Comparison of ENCODE assay signal across 20 cellular contexts in the genomic region with DNA sequence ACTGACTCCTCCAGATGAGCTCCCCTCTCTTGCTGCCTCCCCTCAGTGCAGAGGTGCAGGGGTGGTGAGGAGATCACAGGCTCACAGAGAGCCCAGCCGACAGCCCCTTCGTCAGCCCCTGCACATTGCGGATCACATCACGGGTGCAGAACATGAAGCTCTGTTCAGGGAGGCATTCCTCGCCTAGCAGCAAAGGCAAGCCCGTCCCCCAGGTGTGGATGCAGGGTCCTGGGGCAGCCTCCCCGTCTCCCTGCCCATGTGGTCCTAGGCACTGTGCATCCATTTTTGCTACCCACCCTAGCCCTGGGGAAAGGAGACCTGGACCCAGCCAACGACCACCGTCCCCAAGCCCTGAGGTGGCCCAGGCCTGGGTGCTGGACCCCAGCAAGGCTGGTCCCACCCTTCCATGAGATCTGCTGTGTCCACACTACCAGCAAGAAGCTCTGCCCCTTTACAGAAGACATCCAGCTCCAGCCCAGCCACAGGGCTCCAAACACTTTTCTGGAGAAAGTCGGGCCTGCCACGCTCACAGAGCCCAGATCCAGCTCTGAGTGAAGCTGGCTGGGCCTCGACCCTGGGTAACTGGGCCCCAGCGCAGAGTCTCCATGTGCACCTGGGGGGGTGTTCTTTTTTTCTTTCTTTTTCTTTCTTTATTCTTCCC.
"Had no signal": no experiment of that assay in that cellular context is flagged by ENCODE, and none has a peak within 500 bp of the region (broad histone marks: within the 10 kb centered on the region; RNA-seq: fewer than 3 reads in every experiment).

No MANE protein-coding gene starts in this region.

- H3K4me3 Mint-ChIP-seq: activated B cell treated with CpG ODN at 0.5 μM for 24 hours; activated CD8-positive, alpha-beta T cell treated with anti-CD3 and anti-CD28 coated beads for 36 hours; T-cell had no signal

- H3K4me1 Mint-ChIP-seq: activated B cell treated with CpG ODN at 0.5 μM for 24 hours had no signal

- DNase-seq: activated B cell treated with CpG ODN at 0.5 μM for 24 hours; activated CD4-positive, alpha-beta T cell treated with anti-CD3 and anti-CD28 coated beads for 48 hours; activated CD8-positive, alpha-beta T cell treated with anti-CD3 and anti-CD28 coated beads for 36 hours; activated gamma-delta T cell treated with Interleukin-2 at 50 U/mL for 16 hours; activated T-cell treated with anti-CD3 and anti-CD28 coated beads, Interleukin-2, amount 50 U/mL, for 48 hours; amniotic stem cell; body of pancreas; caudate nucleus; foreskin melanocyte; glutamatergic neuron; hippocampal formation; retina; stimulated activated naive CD8-positive, alpha-beta T cell treated with anti-CD3 and anti-CD28 coated beads, Interleukin-15, Interleukin-2, amounts not matched to agents 100 U/mL and 50 U/mL, for 24 hours; substantia nigra; T-cell had no signal

- H3K36me3 Mint-ChIP-seq: activated naive CD4-positive, alpha-beta T cell treated with anti-CD3 and anti-CD28 coated beads, Interleukin-2, amount 50 U/mL, for 72 hours; T-cell had no signal

- FAIRE-seq: colon, islet of Langerhans had no signal

- H3K9me3 ChIP-seq: body of pancreas, tibial nerve had no signal

- H3K27ac ChIP-seq: body of pancreas, SK-N-MC had no signal

- H3K27ac Mint-ChIP-seq: activated B cell treated with CpG ODN at 0.5 μM for 24 hours; activated CD8-positive, alpha-beta T cell treated with anti-CD3 and anti-CD28 coated beads for 36 hours; activated naive CD4-positive, alpha-beta T cell treated with anti-CD3 and anti-CD28 coated beads, Interleukin-2, amount 50 U/mL, for 72 hours; T-cell had no signal

- H3K9me3 Mint-ChIP-seq: activated B cell treated with CpG ODN at 0.5 μM for 24 hours; activated CD8-positive, alpha-beta T cell treated with anti-CD3 and anti-CD28 coated beads for 36 hours; activated naive CD4-positive, alpha-beta T cell treated with anti-CD3 and anti-CD28 coated beads, Interleukin-2, amount 50 U/mL, for 72 hours; T-cell had no signal

- ATAC-seq: activated CD8-positive, alpha-beta T cell treated with anti-CD3 and anti-CD28 coated beads for 36 hours; activated naive CD4-positive, alpha-beta T cell treated with anti-CD3 and anti-CD28 coated beads, Interleukin-2, amount 50 U/mL, for 72 hours; body of pancreas; stimulated activated naive CD8-positive, alpha-beta T cell treated with anti-CD3 and anti-CD28 coated beads, Interleukin-15, Interleukin-2, amounts not matched to agents 100 U/mL and 50 U/mL, for 24 hours; T-cell had no signal

- H3K36me3 ChIP-seq: tibial nerve had no signal

- H3K4me1 ChIP-seq: body of pancreas had no signal

- H3K4me3 ChIP-seq: body of pancreas, SK-N-MC, tibial nerve had no signal
